ENCODE assay signal across 28 cellular contexts in genomic region chr11:79013509-79013908, GRCh38.
DNase-seq lines count a peak whose midpoint lies in the region; ATAC-seq, FAIRE-seq and TF ChIP-seq lines count a peak whose summit lies in the region.
"Had no signal": no experiment of that assay in that cellular context is flagged by ENCODE, and none has a peak within 500 bp of the region (broad histone marks: within the 10 kb centered on the region; RNA-seq: fewer than 3 reads in every experiment).

No MANE protein-coding gene starts in this region.

- no peak overlapping the region for H3K4me2 ChIP-seq in GM23248 (ENCODE audit: unreplicated experiment)
- no peak overlapping the region for H3K4me2 ChIP-seq in astrocyte (ENCODE audit: low read length)
- H3K4me2 ChIP-seq: SK-N-SH had no signal

- H3K4me1 Mint-ChIP-seq in astrocyte (ENCODE audit: low read depth, unreplicated experiment), result peaks cover 5% of the 10 kb centered on the region
- H3K4me1 Mint-ChIP-seq: activated T-helper 17 cell treated with anti-CD3 and anti-CD28 coated beads, Interleukin-2, amount 50 U/mL, for 72 hours; neural crest cell; stimulated activated naive B cell treated with anti-CD40 and anti-IgM and Interleukin-4, amounts not matched to agents 10 μg/mL and 1 μg/mL and 100 μg/mL, for 72 hours had no signal

- TF ChIP-seq CTCF in astrocyte (IDR thresholded peaks at IDR 0.05; ENCODE audit: insufficient read depth, low read depth, low read length) (no peak), foreskin fibroblast (IDR thresholded peaks at IDR 0.05; ENCODE audit: low read depth, low read length) (no peak)

- H3K27ac ChIP-seq in GM23248 (no peak overlapping the region), astrocyte (ENCODE audit: low read depth, low read length) (no peak overlapping the region)
- H3K27ac ChIP-seq: psoas muscle, RWPE1, skin epidermis, thoracic aorta had no signal

- no peak for FAIRE-seq in astrocyte (lab: Jason Lieb, UNC)
- FAIRE-seq: GM12891 had no signal

- H3K4me1 ChIP-seq in GM23248 (ENCODE audit: insufficient read depth), result peaks cover 16% of the 10 kb centered on the region
- peaks cover 11% of the 10 kb centered on the region for H3K4me1 ChIP-seq in astrocyte (ENCODE audit: insufficient read depth, low read length)
- H3K4me1 ChIP-seq: psoas muscle had no signal

- H2AFZ ChIP-seq in GM23248 (peak overlapping the region; percentile 28; the same call in 1 of the 2 replicates), astrocyte (ENCODE audit: low read depth, low read length) (no peak overlapping the region)

- ATAC-seq in GM21619 (IDR thresholded peaks at IDR 0.05; ENCODE audit: unreplicated experiment), result no peak
- no peak for ATAC-seq in HG02970 (IDR thresholded peaks at IDR 0.05; ENCODE audit: low FRiP score, unreplicated experiment)
- ATAC-seq: activated naive CD4-positive, alpha-beta T cell treated with anti-CD3 and anti-CD28 coated beads, Interleukin-2, amount 50 U/mL, for 72 hours; activated T-helper 17 cell treated with anti-CD3 and anti-CD28 coated beads, Interleukin-2, amount 50 U/mL, for 72 hours; CD8-positive, alpha-beta T cell; psoas muscle; stimulated activated naive B cell treated with anti-CD40 and anti-IgM and Interleukin-4, amounts not matched to agents 10 μg/mL and 1 μg/mL and 100 μg/mL, for 72 hours had no signal

- H3K9ac ChIP-seq in GM23248 (no peak overlapping the region), astrocyte (ENCODE audit: low read length) (no peak overlapping the region)
- H3K9ac ChIP-seq: SK-N-SH had no signal

- no peaks in the 10 kb centered on the region for H4K20me1 ChIP-seq in GM23248 (ENCODE audit: insufficient read depth)
- H4K20me1 ChIP-seq in astrocyte (ENCODE audit: insufficient read depth, low read length), result no peaks in the 10 kb centered on the region

- H3K27ac Mint-ChIP-seq in astrocyte (ENCODE audit: unreplicated experiment), result no peak overlapping the region
- H3K27ac Mint-ChIP-seq: activated naive CD4-positive, alpha-beta T cell treated with anti-CD3 and anti-CD28 coated beads, Interleukin-2, amount 50 U/mL, for 72 hours; activated T-helper 17 cell treated with anti-CD3 and anti-CD28 coated beads, Interleukin-2, amount 50 U/mL, for 72 hours; CD8-positive, alpha-beta T cell; stimulated activated naive B cell treated with anti-CD40 and anti-IgM and Interleukin-4, amounts not matched to agents 10 μg/mL and 1 μg/mL and 100 μg/mL, for 72 hours had no signal

- H3K27me3 ChIP-seq in GM23248 (replicated peaks; ENCODE audit: insufficient read depth) (no peaks in the 10 kb centered on the region), astrocyte (ENCODE audit: insufficient read depth, low read length) (no peaks in the 10 kb centered on the region)

- peak; percentile 43 for DNase-seq in GM23248
- DNase-seq in astrocyte (ENCODE audit: low read depth), result peak; percentile 10
- peak; percentile 22 to 45 for DNase-seq in foreskin fibroblast
- peak; percentile 25 for DNase-seq in stromal cell of bone marrow (ENCODE audit: low read depth)
- no peak for DNase-seq in H4 (ENCODE audit: low spot score)
- no peak for DNase-seq in foreskin melanocyte
- DNase-seq: activated CD4-positive, alpha-beta T cell treated with anti-CD3 and anti-CD28 coated beads, Interleukin-2, amount 50 U/mL, for 1 hour; CD8-positive, alpha-beta T cell; cerebellar nuclear complex; DMS153; erythroblast; NCI-H1092; NCI-H2029 treated with DMSO at 0.1 percent for 48 hours; NCI-H446; psoas muscle; SK-N-SH; stimulated activated CD4-positive, alpha-beta T cell treated with anti-CD3 and anti-CD28 coated beads, Interleukin-2, amount 100 ng/mL, for 48 hours; stimulated activated naive B cell treated with anti-CD40 and anti-IgM and Interleukin-4, amounts not matched to agents 10 μg/mL and 1 μg/mL and 100 μg/mL, for 72 hours; T-helper 2 cell had no signal

- no peak overlapping the region for H3K4me3 Mint-ChIP-seq in astrocyte (ENCODE audit: unreplicated experiment)
- H3K4me3 Mint-ChIP-seq: activated T-helper 17 cell treated with anti-CD3 and anti-CD28 coated beads, Interleukin-2, amount 50 U/mL, for 72 hours; CD8-positive, alpha-beta T cell; neural crest cell; stimulated activated naive B cell treated with anti-CD40 and anti-IgM and Interleukin-4, amounts not matched to agents 10 μg/mL and 1 μg/mL and 100 μg/mL, for 72 hours had no signal

- peaks cover 2% of the 10 kb centered on the region for H3K36me3 Mint-ChIP-seq in astrocyte (ENCODE audit: low read depth, unreplicated experiment)
- H3K36me3 Mint-ChIP-seq: activated naive CD4-positive, alpha-beta T cell treated with anti-CD3 and anti-CD28 coated beads, Interleukin-2, amount 50 U/mL, for 72 hours; CD8-positive, alpha-beta T cell; stimulated activated naive B cell treated with anti-CD40 and anti-IgM and Interleukin-4, amounts not matched to agents 10 μg/mL and 1 μg/mL and 100 μg/mL, for 72 hours had no signal

- H3K9me2 ChIP-seq in GM23248 (ENCODE audit: insufficient read depth), result no peaks in the 10 kb centered on the region
- H3K9me2 ChIP-seq: SK-N-SH had no signal

- in situ Hi-C loops in GM23248 (cut with MboI), result no loop called here

- H3K4me3 ChIP-seq in GM23248, result no peak overlapping the region
- no peak overlapping the region for H3K4me3 ChIP-seq in astrocyte (ENCODE audit: insufficient read depth, low read depth, low read length)
- no peak overlapping the region for H3K4me3 ChIP-seq in foreskin fibroblast (ENCODE audit: low read depth in 1 of 2, low read length in 2 of 2)
- H3K4me3 ChIP-seq: psoas muscle, skin epidermis, thoracic aorta had no signal

- H3K36me3 ChIP-seq in GM23248 (ENCODE audit: low read depth), result no peaks in the 10 kb centered on the region
- H3K36me3 ChIP-seq in astrocyte (ENCODE audit: insufficient read depth, low read length), result no peaks in the 10 kb centered on the region
- H3K36me3 ChIP-seq: thoracic aorta had no signal

- H3K9me3 ChIP-seq in GM23248 (ENCODE audit: low read depth), result no peaks in the 10 kb centered on the region
- no peaks in the 10 kb centered on the region for H3K9me3 ChIP-seq in astrocyte (ENCODE audit: insufficient read depth, low read depth, low read length)
- H3K9me3 ChIP-seq: psoas muscle, SK-N-SH, thoracic aorta had no signal

- H3K79me2 ChIP-seq in GM23248 (ENCODE audit: insufficient read depth) (no peaks in the 10 kb centered on the region), astrocyte (ENCODE audit: insufficient read depth, low read length) (no peaks in the 10 kb centered on the region)

- peaks cover 5% of the 10 kb centered on the region; the same call in 1 of the 2 replicates for H3F3A ChIP-seq in GM23248 (ENCODE audit: insufficient read depth)

- 71 to 74% methylated on average over 3 of the region's 3 CpGs for WGBS in GM23248 (ENCODE audit: low coverage in 1 of 2, low lambda C conversion rate in 2 of 2, missing lambda C conversion rate in 2 of 2), 2 experiments

- peaks cover 6% of the 10 kb centered on the region for H3K9me3 Mint-ChIP-seq in astrocyte (ENCODE audit: unreplicated experiment)
- H3K9me3 Mint-ChIP-seq: CD8-positive, alpha-beta T cell; neural crest cell had no signal

- H3K27me3 Mint-ChIP-seq in astrocyte (ENCODE audit: low read depth, unreplicated experiment), result peaks cover 39% of the 10 kb centered on the region

Comparison
In these comparisons a context has a peak if more than half of its experiments do, and no peak if none do; other contexts are left out.
1. DNase-seq: peak in GM23248 (single experiment), astrocyte (single experiment), foreskin fibroblast (2 of 2) and stromal cell of bone marrow (single experiment); none in H4 (single experiment) and foreskin melanocyte (single experiment).